8 cellular contexts compared by ENCODE assay signal in the genomic region with DNA sequence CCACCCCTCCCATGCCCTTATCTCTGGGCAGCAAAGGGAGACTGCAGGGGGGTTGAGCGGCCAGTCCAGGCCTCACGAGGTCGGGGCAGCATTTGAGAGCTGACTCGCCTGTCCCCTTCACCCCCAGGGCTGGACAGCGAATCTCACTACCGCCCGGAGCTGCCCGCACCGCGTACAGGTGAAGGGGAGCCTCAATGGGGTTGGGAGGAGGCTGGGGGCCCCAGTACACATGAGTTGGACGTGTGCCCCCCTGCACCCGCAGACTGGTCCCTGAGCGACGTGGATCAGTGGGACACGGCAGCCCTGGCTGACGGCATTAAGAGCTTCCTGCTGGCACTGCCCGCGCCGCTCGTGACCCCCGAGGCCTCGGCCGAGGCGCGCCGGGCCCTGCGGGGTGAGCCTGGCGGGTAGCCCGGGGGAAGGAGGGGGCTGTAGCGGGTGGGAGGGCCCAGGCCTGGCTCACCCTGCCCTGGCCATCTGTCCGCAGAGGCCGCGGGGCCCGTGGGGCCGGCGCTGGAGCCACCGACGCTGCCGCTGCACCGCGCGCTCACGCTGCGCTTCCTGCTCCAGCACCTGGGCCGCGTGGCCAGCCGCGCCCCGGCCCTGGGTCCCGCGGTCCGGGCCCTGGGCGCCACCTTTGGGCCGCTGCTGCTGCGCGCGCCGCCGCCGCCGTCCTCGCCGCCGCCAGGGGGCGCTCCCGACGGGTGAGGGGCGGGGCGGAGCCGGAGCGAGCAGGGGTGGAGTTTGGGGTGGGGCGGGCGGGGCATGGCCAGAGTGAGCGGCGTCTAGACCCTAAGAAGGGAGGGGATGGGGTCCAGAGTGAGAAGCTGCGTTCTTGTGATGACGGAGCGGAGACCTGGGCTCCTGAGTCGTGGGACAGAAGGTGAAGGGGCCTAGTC. TPM values are rescaled to one million over a fixed set of nuclear protein-coding genes. Genes with fewer than 3 reads are reported as not detected.
DNase-seq lines count a peak whose midpoint lies in the region; ATAC-seq, FAIRE-seq and TF ChIP-seq lines count a peak whose summit lies in the region.

No MANE protein-coding gene starts in this region.

- H3K36me3 ChIP-seq in bronchial epithelial cell (ENCODE audit: control insufficient read depth, insufficient read depth, low read length) (peaks cover 23% of the 10 kb centered on the region), kidney (ENCODE audit: control insufficient read depth in 1 of 2, insufficient read depth in 2 of 2, low read length in 2 of 2) (peaks cover 9 to 28% of the 10 kb centered on the region in 2 donors)

- peak; percentile 92 for DNase-seq in DMS 273 (lab: John Stamatoyannopoulos, UW; ENCODE audit: unreplicated experiment)
- peak; percentile 20 to 21 for DNase-seq in Kasumi-1 (lab: John Stamatoyannopoulos, UW)
- no peak for DNase-seq in bronchial epithelial cell (ENCODE audit: low read depth)
- peak; percentile 90 for DNase-seq in kidney
- peak; percentile 78 for DNase-seq in stimulated activated CD4-positive, alpha-beta T cell treated with anti-CD3 and anti-CD28 coated beads, Interleukin-1b, Interleukin-23, amount 100 ng/mL, for 48 hours
- no peak for DNase-seq in OCI-M2 (lab: John Stamatoyannopoulos, UW; ENCODE audit: unreplicated experiment)

- ATAC-seq in GM21360 (IDR thresholded peaks at IDR 0.05; ENCODE audit: unreplicated experiment) = peak; percentile 62

- H3K9me3 ChIP-seq in kidney (ENCODE audit: control insufficient read depth in 1 of 2, low read length in 2 of 2) = no peaks in the 10 kb centered on the region

- intact Hi-C loops in kidney (cut with DNase I) = no loop called here

- peak overlapping the region; percentile 78 for H3K27ac ChIP-seq in VCaP
- H3K27ac ChIP-seq in kidney (ENCODE audit: low read depth in 2 of 2, low read length in 2 of 2) = no peak overlapping the region

- H3K4me3 ChIP-seq in bronchial epithelial cell (ENCODE audit: low read depth, low read length) = peak overlapping the region; percentile 14
- peak overlapping the region; percentile 35 to 40 for H3K4me3 ChIP-seq in kidney (ENCODE audit: low read length in 2 of 2)

- peak overlapping the region in 1 of 2 donors; percentile 65 for H3K9ac ChIP-seq in kidney (ENCODE audit: low read length in 2 of 2)

- FAIRE-seq in bronchial epithelial cell (lab: Jason Lieb, UNC) (no peak), kidney (lab: Jason Lieb, UNC) (no peak)

- TF ChIP-seq CTCF in VCaP (conservative IDR thresholded peaks at IDR 0.05) (peak; percentile 99), bronchial epithelial cell (IDR thresholded peaks at IDR 0.05; ENCODE audit: insufficient read depth, low read length, severe bottlenecking) (peak; percentile 40), kidney (IDR thresholded peaks at IDR 0.05; ENCODE audit: borderline replicate concordance, extremely low read depth, insufficient read depth) (peak; percentile 81)

- H3K27me3 ChIP-seq in bronchial epithelial cell (ENCODE audit: control insufficient read depth, insufficient read depth, low read length) = no peaks in the 10 kb centered on the region

- peaks cover 15 to 21% of the 10 kb centered on the region in 2 donors for H3K4me1 ChIP-seq in kidney (ENCODE audit: control insufficient read depth in 1 of 2, insufficient read depth in 1 of 2, low read depth in 1 of 2, low read length in 2 of 2)

RNA-seq across cellular contexts. Expression of gene PIK3R2, which starts 8.1 kb away (rescaled TPM):
- total RNA-seq in bronchial epithelial cell = 2.6 and 4.0 TPM in 2 replicates
- 29.6 TPM for total RNA-seq in kidney
- polyA plus RNA-seq in kidney (ENCODE audit: insufficient read depth, low read depth, low replicate concordance) = 10.1 TPM

RNA-seq across cellular contexts. Expression of gene IFI30, which starts 12.6 kb away (rescaled TPM):
- total RNA-seq in bronchial epithelial cell (17.6 and 20.6 TPM in 2 replicates), kidney (109 TPM)
- polyA plus RNA-seq in kidney (ENCODE audit: insufficient read depth, low read depth, low replicate concordance) = 173 TPM

RNA-seq across cellular contexts. Expression of gene MPV17L2, which starts 32.0 kb away (rescaled TPM):
- total RNA-seq in bronchial epithelial cell = 8.7 and 9.5 TPM in 2 replicates
- total RNA-seq in kidney = 11.5 TPM
- 31.1 TPM for polyA plus RNA-seq in kidney (ENCODE audit: insufficient read depth, low read depth, low replicate concordance)

RNA-seq across cellular contexts. Expression of gene RAB3A, which starts 42.8 kb away (rescaled TPM):
- total RNA-seq in bronchial epithelial cell (0.53 and 1.0 TPM in 2 replicates), kidney (5.2 TPM)
- polyA plus RNA-seq in kidney (ENCODE audit: insufficient read depth, low read depth, low replicate concordance) = 10.5 TPM

Comparison
In these comparisons a context has a peak if more than half of its experiments do, and no peak if none do; other contexts are left out.
1. DNase-seq: peak in DMS 273 (single experiment), Kasumi-1 (2 of 2), kidney (single experiment) and stimulated activated CD4-positive, alpha-beta T cell treated with anti-CD3 and anti-CD28 coated beads, Interleukin-1b, Interleukin-23, amount 100 ng/mL, for 48 hours (single experiment); none in bronchial epithelial cell (single experiment) and OCI-M2 (single experiment).
2. CTCF ChIP-seq: peak in every context shown above with its lines; median percentile 99 in VCaP; 81 in kidney; 40 in bronchial epithelial cell.